ENCODE assay signal across 2 cellular contexts in the genomic region with DNA sequence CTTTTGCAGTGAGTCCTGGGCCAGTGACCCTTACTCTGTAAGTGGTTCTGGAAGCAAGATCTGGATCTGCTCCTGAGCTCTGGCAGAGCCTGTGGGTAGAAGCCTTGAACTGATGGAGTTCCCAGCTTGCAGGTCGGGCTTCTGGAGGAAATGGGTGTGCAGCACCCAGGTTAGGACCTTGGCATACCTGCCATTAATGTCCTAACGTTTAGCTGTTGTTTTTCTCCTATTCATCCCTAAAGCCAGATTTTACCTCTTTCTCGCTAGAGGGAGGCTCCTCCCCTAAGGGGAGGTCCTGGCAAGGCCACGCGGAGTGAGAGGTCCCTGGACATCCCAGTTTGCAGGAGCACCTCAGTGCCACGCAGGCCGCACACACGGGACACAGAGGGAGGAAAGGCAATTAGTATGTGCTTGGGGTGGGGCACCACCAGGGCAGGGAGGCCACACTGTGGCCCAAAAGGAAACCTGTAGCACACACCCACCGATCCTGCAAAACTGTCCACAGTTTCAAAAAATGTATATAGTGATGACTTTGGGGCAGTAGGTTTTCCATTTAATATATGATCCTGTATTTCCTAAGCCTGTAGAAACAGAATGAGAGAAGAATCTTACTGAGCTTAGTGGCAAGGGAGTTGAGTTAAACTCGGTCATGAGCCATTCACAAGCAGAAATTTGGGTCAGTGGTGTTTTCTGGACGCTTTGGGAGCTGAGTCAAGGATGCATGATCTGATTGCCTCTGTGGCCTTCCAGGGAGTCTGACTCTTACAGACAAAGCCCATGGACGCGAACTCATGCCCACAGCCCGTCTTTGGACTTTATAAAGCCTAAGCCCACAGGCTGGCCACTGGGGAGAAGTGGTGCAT.
TF ChIP-seq lines count a peak whose summit lies in the region.

No MANE protein-coding gene starts in this region.

TF ChIP-seq in K562, 482 proteins besides CTCF, POLR2A, EP300 and RAD21:
- TF ChIP-seq, protein P1, sequence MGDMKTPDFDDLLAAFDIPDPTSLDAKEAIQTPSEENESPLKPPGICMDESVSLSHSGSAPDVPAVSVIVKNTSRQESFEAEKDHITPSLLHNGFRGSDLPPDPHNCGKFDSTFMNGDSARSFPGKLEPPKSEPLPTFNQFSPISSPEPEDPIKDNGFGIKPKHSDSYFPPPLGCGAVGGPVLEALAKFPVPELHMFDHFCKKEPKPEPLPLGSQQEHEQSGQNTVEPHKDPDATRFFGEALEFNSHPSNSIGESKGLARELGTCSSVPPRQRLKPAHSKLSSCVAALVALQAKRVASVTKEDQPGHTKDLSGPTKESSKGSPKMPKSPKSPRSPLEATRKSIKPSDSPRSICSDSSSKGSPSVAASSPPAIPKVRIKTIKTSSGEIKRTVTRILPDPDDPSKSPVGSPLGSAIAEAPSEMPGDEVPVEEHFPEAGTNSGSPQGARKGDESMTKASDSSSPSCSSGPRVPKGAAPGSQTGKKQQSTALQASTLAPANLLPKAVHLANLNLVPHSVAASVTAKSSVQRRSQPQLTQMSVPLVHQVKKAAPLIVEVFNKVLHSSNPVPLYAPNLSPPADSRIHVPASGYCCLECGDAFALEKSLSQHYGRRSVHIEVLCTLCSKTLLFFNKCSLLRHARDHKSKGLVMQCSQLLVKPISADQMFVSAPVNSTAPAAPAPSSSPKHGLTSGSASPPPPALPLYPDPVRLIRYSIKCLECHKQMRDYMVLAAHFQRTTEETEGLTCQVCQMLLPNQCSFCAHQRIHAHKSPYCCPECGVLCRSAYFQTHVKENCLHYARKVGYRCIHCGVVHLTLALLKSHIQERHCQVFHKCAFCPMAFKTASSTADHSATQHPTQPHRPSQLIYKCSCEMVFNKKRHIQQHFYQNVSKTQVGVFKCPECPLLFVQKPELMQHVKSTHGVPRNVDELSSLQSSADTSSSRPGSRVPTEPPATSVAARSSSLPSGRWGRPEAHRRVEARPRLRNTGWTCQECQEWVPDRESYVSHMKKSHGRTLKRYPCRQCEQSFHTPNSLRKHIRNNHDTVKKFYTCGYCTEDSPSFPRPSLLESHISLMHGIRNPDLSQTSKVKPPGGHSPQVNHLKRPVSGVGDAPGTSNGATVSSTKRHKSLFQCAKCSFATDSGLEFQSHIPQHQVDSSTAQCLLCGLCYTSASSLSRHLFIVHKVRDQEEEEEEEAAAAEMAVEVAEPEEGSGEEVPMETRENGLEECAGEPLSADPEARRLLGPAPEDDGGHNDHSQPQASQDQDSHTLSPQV (IDR thresholded peaks at IDR 0.05): no peak

TF ChIP-seq in HepG2, 621 proteins besides CTCF, POLR2A, EP300 and RAD21:
- TF ChIP-seq, protein P2, sequence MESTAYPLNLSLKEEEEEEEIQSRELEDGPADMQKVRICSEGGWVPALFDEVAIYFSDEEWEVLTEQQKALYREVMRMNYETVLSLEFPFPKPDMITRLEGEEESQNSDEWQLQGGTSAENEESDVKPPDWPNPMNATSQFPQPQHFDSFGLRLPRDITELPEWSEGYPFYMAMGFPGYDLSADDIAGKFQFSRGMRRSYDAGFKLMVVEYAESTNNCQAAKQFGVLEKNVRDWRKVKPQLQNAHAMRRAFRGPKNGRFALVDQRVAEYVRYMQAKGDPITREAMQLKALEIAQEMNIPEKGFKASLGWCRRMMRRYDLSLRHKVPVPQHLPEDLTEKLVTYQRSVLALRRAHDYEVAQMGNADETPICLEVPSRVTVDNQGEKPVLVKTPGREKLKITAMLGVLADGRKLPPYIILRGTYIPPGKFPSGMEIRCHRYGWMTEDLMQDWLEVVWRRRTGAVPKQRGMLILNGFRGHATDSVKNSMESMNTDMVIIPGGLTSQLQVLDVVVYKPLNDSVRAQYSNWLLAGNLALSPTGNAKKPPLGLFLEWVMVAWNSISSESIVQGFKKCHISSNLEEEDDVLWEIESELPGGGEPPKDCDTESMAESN (CRISPR knock-in tag; conservative IDR thresholded peaks at IDR 0.05): no peak
- TF ChIP-seq, protein P3, sequence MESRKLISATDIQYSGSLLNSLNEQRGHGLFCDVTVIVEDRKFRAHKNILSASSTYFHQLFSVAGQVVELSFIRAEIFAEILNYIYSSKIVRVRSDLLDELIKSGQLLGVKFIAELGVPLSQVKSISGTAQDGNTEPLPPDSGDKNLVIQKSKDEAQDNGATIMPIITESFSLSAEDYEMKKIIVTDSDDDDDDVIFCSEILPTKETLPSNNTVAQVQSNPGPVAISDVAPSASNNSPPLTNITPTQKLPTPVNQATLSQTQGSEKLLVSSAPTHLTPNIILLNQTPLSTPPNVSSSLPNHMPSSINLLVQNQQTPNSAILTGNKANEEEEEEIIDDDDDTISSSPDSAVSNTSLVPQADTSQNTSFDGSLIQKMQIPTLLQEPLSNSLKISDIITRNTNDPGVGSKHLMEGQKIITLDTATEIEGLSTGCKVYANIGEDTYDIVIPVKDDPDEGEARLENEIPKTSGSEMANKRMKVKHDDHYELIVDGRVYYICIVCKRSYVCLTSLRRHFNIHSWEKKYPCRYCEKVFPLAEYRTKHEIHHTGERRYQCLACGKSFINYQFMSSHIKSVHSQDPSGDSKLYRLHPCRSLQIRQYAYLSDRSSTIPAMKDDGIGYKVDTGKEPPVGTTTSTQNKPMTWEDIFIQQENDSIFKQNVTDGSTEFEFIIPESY (CRISPR knock-in tag; IDR thresholded peaks at IDR 0.05): peak; percentile 55
- TF ChIP-seq, protein P4, sequence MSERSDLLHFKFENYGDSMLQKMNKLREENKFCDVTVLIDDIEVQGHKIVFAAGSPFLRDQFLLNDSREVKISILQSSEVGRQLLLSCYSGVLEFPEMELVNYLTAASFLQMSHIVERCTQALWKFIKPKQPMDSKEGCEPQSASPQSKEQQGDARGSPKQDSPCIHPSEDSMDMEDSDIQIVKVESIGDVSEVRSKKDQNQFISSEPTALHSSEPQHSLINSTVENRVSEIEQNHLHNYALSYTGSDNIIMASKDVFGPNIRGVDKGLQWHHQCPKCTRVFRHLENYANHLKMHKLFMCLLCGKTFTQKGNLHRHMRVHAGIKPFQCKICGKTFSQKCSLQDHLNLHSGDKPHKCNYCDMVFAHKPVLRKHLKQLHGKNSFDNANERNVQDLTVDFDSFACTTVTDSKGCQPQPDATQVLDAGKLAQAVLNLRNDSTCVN (CRISPR knock-in tag; IDR thresholded peaks at IDR 0.05; ENCODE audit: borderline replicate concordance): 0 out of 2 replicates have a peak, but pooled peaks have one; percentile 24
- TF ChIP-seq NR2F6 (IDR thresholded peaks at IDR 0.05) (no peak), NR2F6 (CRISPR knock-in tag; IDR thresholded peaks at IDR 0.05) (no peak), ZNF160 (CRISPR knock-in tag; IDR thresholded peaks at IDR 0.05) (no peak)
- TF ChIP-seq, protein P5, sequence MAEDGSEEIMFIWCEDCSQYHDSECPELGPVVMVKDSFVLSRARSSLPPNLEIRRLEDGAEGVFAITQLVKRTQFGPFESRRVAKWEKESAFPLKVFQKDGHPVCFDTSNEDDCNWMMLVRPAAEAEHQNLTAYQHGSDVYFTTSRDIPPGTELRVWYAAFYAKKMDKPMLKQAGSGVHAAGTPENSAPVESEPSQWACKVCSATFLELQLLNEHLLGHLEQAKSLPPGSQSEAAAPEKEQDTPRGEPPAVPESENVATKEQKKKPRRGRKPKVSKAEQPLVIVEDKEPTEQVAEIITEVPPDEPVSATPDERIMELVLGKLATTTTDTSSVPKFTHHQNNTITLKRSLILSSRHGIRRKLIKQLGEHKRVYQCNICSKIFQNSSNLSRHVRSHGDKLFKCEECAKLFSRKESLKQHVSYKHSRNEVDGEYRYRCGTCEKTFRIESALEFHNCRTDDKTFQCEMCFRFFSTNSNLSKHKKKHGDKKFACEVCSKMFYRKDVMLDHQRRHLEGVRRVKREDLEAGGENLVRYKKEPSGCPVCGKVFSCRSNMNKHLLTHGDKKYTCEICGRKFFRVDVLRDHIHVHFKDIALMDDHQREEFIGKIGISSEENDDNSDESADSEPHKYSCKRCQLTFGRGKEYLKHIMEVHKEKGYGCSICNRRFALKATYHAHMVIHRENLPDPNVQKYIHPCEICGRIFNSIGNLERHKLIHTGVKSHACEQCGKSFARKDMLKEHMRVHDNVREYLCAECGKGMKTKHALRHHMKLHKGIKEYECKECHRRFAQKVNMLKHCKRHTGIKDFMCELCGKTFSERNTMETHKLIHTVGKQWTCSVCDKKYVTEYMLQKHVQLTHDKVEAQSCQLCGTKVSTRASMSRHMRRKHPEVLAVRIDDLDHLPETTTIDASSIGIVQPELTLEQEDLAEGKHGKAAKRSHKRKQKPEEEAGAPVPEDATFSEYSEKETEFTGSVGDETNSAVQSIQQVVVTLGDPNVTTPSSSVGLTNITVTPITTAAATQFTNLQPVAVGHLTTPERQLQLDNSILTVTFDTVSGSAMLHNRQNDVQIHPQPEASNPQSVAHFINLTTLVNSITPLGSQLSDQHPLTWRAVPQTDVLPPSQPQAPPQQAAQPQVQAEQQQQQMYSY (CRISPR knock-in tag; IDR thresholded peaks at IDR 0.05): peak; percentile 42; the same call in 1 of the 2 replicates
TF ChIP-seq in HepG2: peak in this region for 3.
